9 cellular contexts compared by ENCODE assay signal in genomic region chr3:11820540-11821041, GRCh38. TPM values are rescaled to one million over a fixed set of nuclear protein-coding genes. Genes with fewer than 3 reads are reported as not detected.
DNase-seq lines count a peak whose midpoint lies in the region; ATAC-seq and TF ChIP-seq lines count a peak whose summit lies in the region.
"Had no signal": no experiment of that assay in that cellular context is flagged by ENCODE, and none has a peak within 500 bp of the region (broad histone marks: within the 10 kb centered on the region; RNA-seq: fewer than 3 reads in every experiment).

No MANE protein-coding gene starts in this region.

- 79% methylated on average over 2 of the region's 3 CpGs for WGBS in SK-N-SH (ENCODE audit: low lambda C conversion rate)

- peaks cover 6% of the 10 kb centered on the region for H3F3A ChIP-seq in SK-N-SH (replicated peaks; ENCODE audit: insufficient read depth)

- H3K4me1 ChIP-seq in SK-N-SH (ENCODE audit: control insufficient read depth in 1 of 2, insufficient read depth in 2 of 2, low read depth in 1 of 2, low read length in 1 of 2) (no peaks in the 10 kb centered on the region; a peak in 1 of 4 replicates), Caco-2 (no peaks in the 10 kb centered on the region)

- no peaks in the 10 kb centered on the region for H3K9me3 Mint-ChIP-seq in HFFc6
- no peaks in the 10 kb centered on the region for H3K9me3 Mint-ChIP-seq in WTC11
- no peaks in the 10 kb centered on the region for H3K9me3 Mint-ChIP-seq in Caco-2 (ENCODE audit: unreplicated experiment)

- H3K27ac ChIP-seq in SK-N-SH (ENCODE audit: low read depth in 2 of 2, low read length in 1 of 2), result no peak overlapping the region
- H3K27ac ChIP-seq: BLaER1 treated with 17β-estradiol and CSF1 and Interleukin-3, amounts not matched to agents 10 nM and 100 nM had no signal

- BruUV-seq in Caco-2 (replicated peaks; lab: Mats Ljungman, UMichigan), result no TSS peak

- H3K9me2 ChIP-seq in SK-N-SH, result no peaks in the 10 kb centered on the region

- H3K4me2 ChIP-seq in SK-N-SH, result no peak overlapping the region
- H3K4me2 ChIP-seq: BLaER1 treated with 17β-estradiol and CSF1 and Interleukin-3, amounts not matched to agents 10 nM and 100 nM had no signal

- H3K36me3 Mint-ChIP-seq in HFFc6 (ENCODE audit: low read depth) (peaks cover 33% of the 10 kb centered on the region), WTC11 (peaks cover 37% of the 10 kb centered on the region), Caco-2 (ENCODE audit: insufficient read depth, unreplicated experiment) (peaks cover 21% of the 10 kb centered on the region)

- H3K27ac Mint-ChIP-seq in HFFc6 (peak overlapping the region; percentile 7), WTC11 (peak overlapping the region; percentile 4; the same call in 1 of the 2 replicates), Caco-2 (ENCODE audit: unreplicated experiment) (no peak overlapping the region)

- H3K27me3 Mint-ChIP-seq in HFFc6 (ENCODE audit: insufficient read depth), result no peaks in the 10 kb centered on the region
- no peaks in the 10 kb centered on the region for H3K27me3 Mint-ChIP-seq in WTC11 (ENCODE audit: low read depth)
- no peaks in the 10 kb centered on the region for H3K27me3 Mint-ChIP-seq in Caco-2 (ENCODE audit: insufficient read depth, unreplicated experiment)

- H3K36me3 ChIP-seq in SK-N-SH (replicated peaks in 1 of 2; ENCODE audit: control insufficient read depth in 1 of 2, insufficient read depth in 2 of 2, low read length in 1 of 2) (peaks cover 19 to 56% of the 10 kb centered on the region in 2 experiments), Caco-2 (ENCODE audit: control insufficient read depth, insufficient read depth, low read length) (no peaks in the 10 kb centered on the region)

- no peak overlapping the region for H3K4me3 ChIP-seq in SK-N-SH (ENCODE audit: low read depth in 2 of 2, low read length in 1 of 2)
- H3K4me3 ChIP-seq in Caco-2 (ENCODE audit: low read depth, low read length), result no peak overlapping the region
- H3K4me3 ChIP-seq: BLaER1 treated with 17β-estradiol and CSF1 and Interleukin-3, amounts not matched to agents 10 nM and 100 nM had no signal

- no peaks in the 10 kb centered on the region for H4K20me1 ChIP-seq in SK-N-SH (ENCODE audit: insufficient read depth)

- CTCF ChIA-PET in SK-N-SH (lab: Yijun Ruan, JAX) (no interaction called here), WTC11 (lab: Charles Lee) (no interaction called here), Caco-2 (lab: Charles Lee) (no interaction called here)

- peak; percentile 27; the same call in 2 of the 3 replicates for ATAC-seq in SK-N-SH treated with all-trans-retinoic acid at 6 μM for 48 hours
- ATAC-seq in WTC11, result peak; percentile 47

- H3K4me3 Mint-ChIP-seq in HFFc6 (no peak overlapping the region), WTC11 (no peak overlapping the region), Caco-2 (ENCODE audit: unreplicated experiment) (no peak overlapping the region)

- no peaks in the 10 kb centered on the region for H3K79me2 ChIP-seq in SK-N-SH (ENCODE audit: insufficient read depth)

- POLR2A ChIA-PET in SK-N-SH (lab: Yijun Ruan, JAX), result no interaction called here
- POLR2A ChIA-PET in WTC11 (lab: Charles Lee), result no interaction called here
- POLR2A ChIA-PET in Caco-2 (lab: Charles Lee), result no interaction called here

- no peak overlapping the region for H3K9ac ChIP-seq in SK-N-SH
- H3K9ac ChIP-seq: BLaER1 treated with 17β-estradiol and CSF1 and Interleukin-3, amounts not matched to agents 10 nM and 100 nM had no signal

- H3K9me3 ChIP-seq in SK-N-SH, result no peaks in the 10 kb centered on the region
- no peaks in the 10 kb centered on the region for H3K9me3 ChIP-seq in Caco-2
- H3K9me3 ChIP-seq: BLaER1 treated with 17β-estradiol and CSF1 and Interleukin-3, amounts not matched to agents 10 nM and 100 nM had no signal

- H3K4me1 Mint-ChIP-seq in HFFc6 (ENCODE audit: low read depth), result peaks cover 44% of the 10 kb centered on the region
- no peaks in the 10 kb centered on the region for H3K4me1 Mint-ChIP-seq in WTC11
- H3K4me1 Mint-ChIP-seq in Caco-2 (ENCODE audit: low read depth, unreplicated experiment), result no peaks in the 10 kb centered on the region

- no peak for TF ChIP-seq EP300 in SK-N-SH (IDR thresholded peaks at IDR 0.05; ENCODE audit: borderline replicate concordance in 1 of 2, low read depth in 1 of 2, low read length in 1 of 2)

- intact Hi-C loops in Caco-2 (cut with micrococcal nuclease; ENCODE audit: unreplicated experiment), result no loop called here

- TF ChIP-seq RAD21 in SK-N-SH (IDR thresholded peaks at IDR 0.05; ENCODE audit: low read length), result no peak

- no peak overlapping the region for H2AFZ ChIP-seq in SK-N-SH (ENCODE audit: low read depth)

- H3K27me3 ChIP-seq in SK-N-SH (ENCODE audit: insufficient read depth) (no peaks in the 10 kb centered on the region), Caco-2 (replicated peaks; ENCODE audit: control insufficient read depth, insufficient read depth, low read length) (no peaks in the 10 kb centered on the region)
- H3K27me3 ChIP-seq: BLaER1 treated with 17β-estradiol and CSF1 and Interleukin-3, amounts not matched to agents 10 nM and 100 nM had no signal

- TF ChIP-seq CTCF in SK-N-SH (IDR thresholded peaks at IDR 0.05) (no peak), HFFc6 (IDR thresholded peaks at IDR 0.05) (peak; percentile 54), WTC11 (IDR thresholded peaks at IDR 0.05) (no peak), Caco-2 (IDR thresholded peaks at IDR 0.05; ENCODE audit: insufficient read depth in 1 of 2, low read depth in 1 of 2, low read length in 1 of 2, severe bottlenecking in 1 of 2, unreplicated experiment in 1 of 2) (peak in 1 of 2 experiments; percentile 30)

- DNase-seq in SK-N-SH (no peak), HFFc6 (peak; percentile 27), WTC11 (ENCODE audit: low spot score) (no peak), smooth muscle cell of the brain vasculature (ENCODE audit: low read depth, low spot score) (peak; percentile 18), cerebellum (ENCODE audit: low spot score) (no peak), Caco-2 (no peak), NCI-H1436 (lab: John Stamatoyannopoulos, UW) (no peak)

TF ChIP-seq in SK-N-SH treated with all-trans-retinoic acid at 6 μM for 48 hours, 23 proteins besides CTCF, POLR2A, EP300 and RAD21 (continues in another document):
- TF ChIP-seq CSRNP3 (CRISPR knock-in tag; IDR thresholded peaks at IDR 0.05) (no peak), OSR1 (CRISPR knock-in tag; IDR thresholded peaks at IDR 0.05) (no peak), ZC3H10 (CRISPR knock-in tag; IDR thresholded peaks at IDR 0.05) (no peak), GLIS3 (CRISPR knock-in tag; IDR thresholded peaks at IDR 0.05) (no peak)

TF ChIP-seq in SK-N-SH, 30 proteins besides CTCF, POLR2A, EP300 and RAD21 (continues in another document):
- TF ChIP-seq MXI1 (IDR thresholded peaks at IDR 0.05; ENCODE audit: low read depth, low read length) (no peak), NRF1 (IDR thresholded peaks at IDR 0.05; ENCODE audit: low read depth, low read length) (no peak), RCOR1 (IDR thresholded peaks at IDR 0.05; ENCODE audit: low read length) (no peak), PBX3 (IDR thresholded peaks at IDR 0.05) (no peak), USF1 (IDR thresholded peaks at IDR 0.05; ENCODE audit: borderline replicate concordance, low read depth) (no peak), SIN3A (IDR thresholded peaks at IDR 0.05; ENCODE audit: borderline replicate concordance, low read depth, low read length) (no peak)

TF ChIP-seq in WTC11, 78 proteins besides CTCF, POLR2A, EP300 and RAD21 (continues in another document):
- no peak for TF ChIP-seq ZNF423 (CRISPR knock-in tag; IDR thresholded peaks at IDR 0.05)
- no peak for TF ChIP-seq E2F1 (CRISPR knock-in tag; IDR thresholded peaks at IDR 0.05)
- no peak for TF ChIP-seq FOXP4 (CRISPR knock-in tag; IDR thresholded peaks at IDR 0.05)
- TF ChIP-seq NFE2L1 (CRISPR knock-in tag; IDR thresholded peaks at IDR 0.05), result no peak
- no peak for TF ChIP-seq TEAD1 (CRISPR knock-in tag; IDR thresholded peaks at IDR 0.05)
- TF ChIP-seq EMX1 (CRISPR knock-in tag; IDR thresholded peaks at IDR 0.05), result no peak
- no peak for TF ChIP-seq ATF1 (CRISPR knock-in tag; IDR thresholded peaks at IDR 0.05)
- TF ChIP-seq ZNF121 (CRISPR knock-in tag; IDR thresholded peaks at IDR 0.05), result no peak
- no peak for TF ChIP-seq IRF2 (CRISPR knock-in tag; IDR thresholded peaks at IDR 0.05; ENCODE audit: borderline replicate concordance, low read depth)
- no peak for TF ChIP-seq JUN (CRISPR knock-in tag; IDR thresholded peaks at IDR 0.05)
- TF ChIP-seq ZNF232 (CRISPR knock-in tag; IDR thresholded peaks at IDR 0.05), result no peak

RNA-seq across cellular contexts. Expression of gene TAMM41, which starts 26.1 kb away (rescaled TPM):
- 14.3 and 16.6 TPM in 2 replicates for polyA plus RNA-seq in SK-N-SH (2012; rRNA removed)
- 11.1 and 11.8 TPM in 2 replicates for polyA plus RNA-seq in SK-N-SH (2012; cell fraction: cytosol; rRNA removed)
- polyA plus RNA-seq in SK-N-SH (2012; cell fraction: nucleus; rRNA removed), result 27.7 and 40.7 TPM in 2 replicates
- 10 to 100 TPM; 11.5 to 16.3 (median 14.9) TPM for total RNA-seq in HFFc6 (2021; fragmentation: NEBNext Ultra II Directional; extraction: Animal tissue kit (Norgen Biotek cat#: 25700))
- total RNA-seq in WTC11 (2021), result 23.0 to 31.3 TPM (median 26.8 TPM) in 3 replicates
- total RNA-seq in cerebellum, result 26.0 TPM
- total RNA-seq in Caco-2 (2022), result 19.7 and 22.4 TPM in 2 replicates

Comparison
In these comparisons a context has a peak if more than half of its experiments do, and no peak if none do; other contexts are left out.
1. DNase-seq: peak in HFFc6 (single experiment) and smooth muscle cell of the brain vasculature (single experiment); none in SK-N-SH (single experiment), WTC11 (single experiment), cerebellum (single experiment), Caco-2 (0 of 2) and NCI-H1436 (single experiment).